ENCODE assay signal across 8 cellular contexts in genomic region chr7:19708397-19709248, GRCh38. TPM values are rescaled to one million over a fixed set of nuclear protein-coding genes. Genes with fewer than 3 reads are reported as not detected.
DNase-seq lines count a peak whose midpoint lies in the region; ATAC-seq and TF ChIP-seq lines count a peak whose summit lies in the region.

Gene POLR1F (minus strand): TSS chr7:19709037. CDS start chr7:19709016, 21 bp downstream.

- TF ChIP-seq CTCF in activated B cell treated with CpG ODN at 0.5 μM for 24 hours (IDR thresholded peaks at IDR 0.05) = no peak

- DNase-seq in AG20443 (ENCODE audit: low spot score) = peak; percentile 96
- peak; percentile 96 for DNase-seq in NCI-H345 (lab: John Stamatoyannopoulos, UW)
- DNase-seq in activated B cell treated with CpG ODN at 0.5 μM for 24 hours = peak; percentile 83
- DNase-seq in central memory CD4-positive, alpha-beta T cell = peak; percentile 94
- peak; percentile 95 for DNase-seq in iris pigment epithelial cell (ENCODE audit: low read depth)
- peak; percentile 88 to 94 for DNase-seq in stimulated activated CD4-positive, alpha-beta T cell treated with anti-CD3 and anti-CD28 coated beads, Interleukin-12 subunit alpha, Interleukin-12 subunit beta, amount 100 ng/mL, for 24 hours (ENCODE audit: low read depth in 2 of 2)

- H3K4me3 Mint-ChIP-seq in activated B cell treated with CpG ODN at 0.5 μM for 24 hours = peak within 1 kb of the TSS; percentile 97

- peaks cover 43% of the 10 kb centered on the region for H3K4me1 Mint-ChIP-seq in activated B cell treated with CpG ODN at 0.5 μM for 24 hours

- POLR2A ChIA-PET in activated B cell treated with CpG ODN at 0.5 μM for 24 hours (lab: Charles Lee) = interaction anchor here (0.6 to 1.2 kb wide), 9 partner anchors 8 to 1501 kb away, joined by 3 to 8 read pairs (median 3); no protein-coding TSS in a partner anchor

- intact Hi-C loops in activated B cell treated with CpG ODN at 0.5 μM for 24 hours (cut with micrococcal nuclease) = loop anchor here (1.0 to 5.0 kb wide), 13 partner anchors 43 to 1771 kb away; partner anchors contain the start of genes ITGB8 and MACC1

- CTCF ChIA-PET in activated B cell treated with CpG ODN at 0.5 μM for 24 hours (lab: Charles Lee) = interaction anchor here (0.6 to 10.7 kb wide), 14 partner anchors 10 to 1938 kb away, joined by 3 to 223 read pairs (median 3); partner anchors contain the start of gene ITGB8

- H3K36me3 Mint-ChIP-seq in activated B cell treated with CpG ODN at 0.5 μM for 24 hours (ENCODE audit: low read depth) = peaks cover 17% of the 10 kb centered on the region

- H3K9me3 Mint-ChIP-seq in activated B cell treated with CpG ODN at 0.5 μM for 24 hours = no peaks in the 10 kb centered on the region

- H3K27ac Mint-ChIP-seq in activated B cell treated with CpG ODN at 0.5 μM for 24 hours = peak within 1 kb of the TSS; percentile 88

- ATAC-seq in GM19023 (IDR thresholded peaks at IDR 0.05; ENCODE audit: unreplicated experiment) = peak; percentile 99
- peak; percentile 98 for ATAC-seq in HG03280 (IDR thresholded peaks at IDR 0.05; ENCODE audit: unreplicated experiment)
- peak; percentile 98 for ATAC-seq in activated B cell treated with CpG ODN at 0.5 μM for 24 hours (ENCODE audit: low read depth)

- H3K27me3 Mint-ChIP-seq in activated B cell treated with CpG ODN at 0.5 μM for 24 hours = peaks cover 4% of the 10 kb centered on the region

RNA-seq across cellular contexts. Expression of gene POLR1F, which starts in this region (rescaled TPM):
- total RNA-seq in activated B cell treated with CpG ODN at 0.5 μM for 24 hours = 19.9 and 20.0 TPM in 2 replicates

Comparison
In these comparisons a context has a peak if more than half of its experiments do, and no peak if none do; other contexts are left out.
1. Peak in every context shown above with its lines: DNase-seq and ATAC-seq.